ENCODE assay signal across 8 cellular contexts in the genomic region with DNA sequence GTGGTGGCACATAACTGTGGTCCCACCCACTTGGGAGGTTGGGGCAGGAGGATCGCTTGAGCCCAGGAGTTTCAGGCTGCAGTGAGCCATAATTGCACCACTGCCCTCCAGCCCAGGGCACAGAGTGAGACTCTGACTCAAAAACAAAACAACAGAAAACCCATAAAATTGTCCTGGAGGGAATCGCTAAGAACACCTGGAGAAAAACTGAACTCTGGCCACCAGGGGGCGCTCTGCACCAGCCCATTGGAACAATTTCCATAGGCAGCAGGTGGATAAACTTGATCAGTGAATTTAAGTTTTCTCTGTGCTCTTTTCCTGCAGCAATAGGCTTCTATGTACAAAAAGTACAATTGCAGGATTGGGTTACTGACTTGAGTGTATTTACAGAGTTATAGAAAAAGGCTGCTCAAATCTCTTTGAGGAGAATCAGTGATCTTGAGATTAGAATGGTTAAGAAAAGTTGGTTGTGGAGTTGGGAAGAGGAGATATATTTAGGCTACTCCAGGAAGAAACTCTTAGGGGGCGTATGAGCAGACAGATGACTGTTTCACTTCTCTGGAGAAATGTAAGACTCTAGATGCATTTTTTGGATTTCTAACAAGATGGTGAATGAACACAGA.
DNase-seq lines count a peak whose midpoint lies in the region; ATAC-seq, FAIRE-seq and TF ChIP-seq lines count a peak whose summit lies in the region.

No MANE protein-coding gene starts in this region.

- no peaks in the 10 kb centered on the region for H3K9me3 ChIP-seq in astrocyte (ENCODE audit: insufficient read depth, low read depth, low read length)

- no peaks in the 10 kb centered on the region for H3K27me3 ChIP-seq in astrocyte (ENCODE audit: insufficient read depth, low read length)

- H3K27me3 Mint-ChIP-seq in astrocyte (ENCODE audit: low read depth, unreplicated experiment), result no peaks in the 10 kb centered on the region

- no peak overlapping the region for H3K9ac ChIP-seq in astrocyte (ENCODE audit: low read length)

- no peak overlapping the region for H3K27ac Mint-ChIP-seq in astrocyte (ENCODE audit: unreplicated experiment)

- no peak overlapping the region for H3K4me3 ChIP-seq in astrocyte (ENCODE audit: insufficient read depth, low read depth, low read length)

- no peaks in the 10 kb centered on the region for H3K4me1 Mint-ChIP-seq in astrocyte (ENCODE audit: low read depth, unreplicated experiment)

- no peaks in the 10 kb centered on the region for H3K36me3 Mint-ChIP-seq in astrocyte (ENCODE audit: low read depth, unreplicated experiment)

- no peak for ATAC-seq in GM21619 (IDR thresholded peaks at IDR 0.05; ENCODE audit: unreplicated experiment)
- ATAC-seq in HG02840 (IDR thresholded peaks at IDR 0.05; ENCODE audit: low FRiP score, unreplicated experiment), result no peak

- no peak overlapping the region for H2AFZ ChIP-seq in astrocyte (ENCODE audit: low read depth, low read length)

- H3K4me3 Mint-ChIP-seq in astrocyte (ENCODE audit: unreplicated experiment), result no peak overlapping the region

- FAIRE-seq in astrocyte (lab: Jason Lieb, UNC), result peak; percentile 43

- H3K27ac ChIP-seq in astrocyte (ENCODE audit: low read depth, low read length), result no peak overlapping the region

- H3K79me2 ChIP-seq in astrocyte (ENCODE audit: insufficient read depth, low read length), result no peaks in the 10 kb centered on the region

- H3K36me3 ChIP-seq in astrocyte (ENCODE audit: insufficient read depth, low read length), result no peaks in the 10 kb centered on the region

- TF ChIP-seq CTCF in astrocyte (IDR thresholded peaks at IDR 0.05; ENCODE audit: insufficient read depth, low read depth, low read length), result peak; percentile 80

- peaks cover 4% of the 10 kb centered on the region for H3K9me3 Mint-ChIP-seq in astrocyte (ENCODE audit: unreplicated experiment)

- no peaks in the 10 kb centered on the region for H3K4me1 ChIP-seq in astrocyte (ENCODE audit: insufficient read depth, low read length)

- no peaks in the 10 kb centered on the region for H4K20me1 ChIP-seq in astrocyte (ENCODE audit: insufficient read depth, low read length)

- H3K4me2 ChIP-seq in astrocyte (ENCODE audit: low read length), result no peak overlapping the region

- peak; percentile 11 for DNase-seq in GM04503 (ENCODE audit: low read depth)
- DNase-seq in NAMALWA (ENCODE audit: low spot score), result peak; percentile 79
- DNase-seq in SW 1271 (lab: John Stamatoyannopoulos, UW), result peak; percentile 15 to 53
- peak; percentile 7 for DNase-seq in astrocyte (ENCODE audit: low read depth)
- DNase-seq in iPS DF 4.7 (ENCODE audit: extremely low read depth, low spot score), result peak; percentile 76
- peak; percentile 29 for DNase-seq in smooth muscle cell of the brain vasculature (ENCODE audit: low read depth, low spot score)

Comparison
In these comparisons a context has a peak if more than half of its experiments do, and no peak if none do; other contexts are left out.
1. DNase-seq: peak in every context shown above with its lines; median percentile 79 in NAMALWA; 76 in iPS DF 4.7; 34 in SW 1271; 29 in smooth muscle cell of the brain vasculature; 11 in GM04503; 7 in astrocyte.